Comparison of ENCODE assay signal across 8 cellular contexts in the genomic region with DNA sequence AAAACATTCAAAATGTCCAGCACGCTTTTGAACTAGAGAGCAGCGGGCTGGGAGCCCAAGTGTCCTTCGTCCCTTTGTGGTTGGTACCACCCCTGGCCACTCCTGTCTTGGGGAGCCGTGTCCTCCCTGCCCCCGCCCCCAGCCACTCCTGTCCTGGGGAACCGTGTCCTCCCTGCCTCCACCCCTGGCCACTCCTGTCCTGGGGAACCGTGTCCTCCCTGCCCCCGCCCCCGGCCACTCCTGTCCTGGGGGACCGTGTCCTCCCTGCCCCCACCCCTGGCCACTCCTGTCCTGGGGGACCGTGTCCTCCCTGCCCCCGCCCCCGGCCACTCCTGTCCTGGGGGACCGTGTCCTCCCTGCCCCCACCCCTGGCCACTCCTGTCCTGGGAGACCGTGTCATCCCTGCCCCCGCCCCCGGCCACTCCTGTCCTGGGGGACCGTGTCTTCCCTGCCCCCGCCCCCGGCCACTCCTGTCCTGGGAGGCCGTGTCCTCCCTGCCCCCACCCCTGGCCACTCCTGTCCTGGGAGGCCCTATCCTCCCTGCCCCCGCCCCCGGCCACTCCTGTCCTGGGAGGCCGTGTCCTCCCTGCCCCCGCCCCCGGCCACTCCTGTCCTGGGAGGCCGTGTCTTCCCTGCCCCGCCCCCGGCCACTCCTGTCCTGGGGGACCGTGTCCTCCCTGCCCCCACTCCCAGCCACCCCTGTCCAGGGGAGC. TPM values are rescaled to one million over a fixed set of nuclear protein-coding genes. Genes with fewer than 3 reads are reported as not detected.
DNase-seq lines count a peak whose midpoint lies in the region; ATAC-seq, FAIRE-seq and TF ChIP-seq lines count a peak whose summit lies in the region.
"Not testable (repeated sequence)": the region's sequence is repeated elsewhere in the genome, so short reads cannot be mapped to it uniquely, and the experiment has no call there.

No MANE protein-coding gene starts in this region.

- peak overlapping the region; percentile 37; the same call in 2 of the 3 replicates for H3K4me3 ChIP-seq in A549
- H3K4me3 ChIP-seq in fibroblast of pulmonary artery (replicated peaks; ENCODE audit: low read depth, low read length); right cardiac atrium (ENCODE audit: low read length); neural progenitor cell: not testable (repeated sequence)
- H3K4me3 ChIP-seq in right lobe of liver: peak overlapping the region in 1 of 3 donors; percentile 66

- H3K36me3 Mint-ChIP-seq in neural progenitor cell: not testable (repeated sequence)

- not testable (repeated sequence) for H3K4me3 Mint-ChIP-seq in neural progenitor cell

- intact Hi-C loops in right cardiac atrium (cut with DNase I): not testable (repeated sequence)
- intact Hi-C loops in right lobe of liver (cut with DNase I): loop anchor here in 1 of 2 donors (10.0 kb wide), 1 partner anchor 50 kb away; no protein-coding TSS in a partner anchor

- H3K79me2 ChIP-seq in neural progenitor cell (ENCODE audit: low read depth): not testable (repeated sequence)

- H3K36me3 ChIP-seq in right lobe of liver, neural progenitor cell: not testable (repeated sequence)

- not testable (repeated sequence) for H3K27ac Mint-ChIP-seq in neural progenitor cell

- H3K4me2 ChIP-seq in A549 (peak overlapping the region; percentile 93), neural progenitor cell (peak overlapping the region; percentile 22)

- TF ChIP-seq EP300 in A549 (IDR thresholded peaks at IDR 0.05): not testable (repeated sequence)

- not testable (repeated sequence) for H3F3A ChIP-seq in neural progenitor cell (ENCODE audit: low read depth)

- not testable (repeated sequence) for TF ChIP-seq CTCF in A549 (IDR thresholded peaks at IDR 0.05); RWPE1 (conservative IDR thresholded peaks at IDR 0.05; ENCODE audit: low read depth); fibroblast of pulmonary artery (IDR thresholded peaks at IDR 0.05; ENCODE audit: low read length, missing control alignments); right lobe of liver (IDR thresholded peaks at IDR 0.05); neural progenitor cell (IDR thresholded peaks at IDR 0.05)

- TF ChIP-seq RAD21 in A549 (conservative IDR thresholded peaks at IDR 0.05 in 1 of 2, IDR thresholded peaks at IDR 0.05 in 1 of 2): not testable (repeated sequence)

- not testable (repeated sequence) for H2AFZ ChIP-seq in neural progenitor cell (replicated peaks)

- H3K4me1 Mint-ChIP-seq in neural progenitor cell: peaks cover 21% of the 10 kb centered on the region

- not testable (repeated sequence) for H3K27me3 Mint-ChIP-seq in neural progenitor cell (ENCODE audit: insufficient read depth, low read depth)

- H3K9ac ChIP-seq in neural progenitor cell: not testable (repeated sequence)

- ATAC-seq in A549 (peak in 1 of 2 experiments; percentile 75; a peak in 2 of 6 replicates), right cardiac atrium (peak in 1 of 2 donors; percentile 7), right lobe of liver (peak in 3 of 4 donors; percentile 1 to 45 (median 1))

- POLR2A ChIA-PET in A549 (lab: Yijun Ruan, JAX); RWPE1 (lab: Yijun Ruan, JAX; ENCODE audit: low non-redundant PET): not testable (repeated sequence)

- not testable (repeated sequence) for H3K9me3 ChIP-seq in A549; right cardiac atrium (ENCODE audit: control insufficient read depth, low read length); right lobe of liver; neural progenitor cell (ENCODE audit: low read depth)

- 71% methylated on average over 4 of the region's 30 CpGs for WGBS in A549 (ENCODE audit: missing lambda C conversion rate)
- 36% methylated on average over 27 of the region's 30 CpGs for WGBS in right cardiac atrium
- 26% methylated on average over 16 of the region's 30 CpGs for WGBS in right lobe of liver (ENCODE audit: insufficient coverage, low coverage, low lambda C conversion rate, missing lambda C conversion rate)

- H3K4me1 ChIP-seq in A549: peaks cover 23% of the 10 kb centered on the region
- H3K4me1 ChIP-seq in right cardiac atrium (ENCODE audit: control insufficient read depth, insufficient read depth, low read length): not testable (repeated sequence)
- peaks cover 0 to 26% (median 2%) of the 10 kb centered on the region in 4 donors for H3K4me1 ChIP-seq in right lobe of liver
- H3K4me1 ChIP-seq in neural progenitor cell: peaks cover 16% of the 10 kb centered on the region

- CTCF ChIA-PET in A549 (lab: Yijun Ruan, JAX); RWPE1 (lab: Yijun Ruan, JAX): not testable (repeated sequence)

- TF ChIP-seq POLR2A in A549 (IDR thresholded peaks at IDR 0.05; ENCODE audit: low read length); right lobe of liver (IDR thresholded peaks at IDR 0.05): not testable (repeated sequence)

- peak overlapping the region; percentile 77 to 84 for H3K27ac ChIP-seq in A549
- peak overlapping the region; percentile 59; the same call in 1 of the 2 replicates for H3K27ac ChIP-seq in RWPE1
- H3K27ac ChIP-seq in right cardiac atrium (ENCODE audit: low read length); neural progenitor cell: not testable (repeated sequence)
- H3K27ac ChIP-seq in right lobe of liver: peak overlapping the region in 1 of 3 donors; percentile 21

- not testable (repeated sequence) for H3K27me3 ChIP-seq in right cardiac atrium (ENCODE audit: control insufficient read depth, insufficient read depth); right lobe of liver; neural progenitor cell

- not testable (repeated sequence) for H4K20me1 ChIP-seq in neural progenitor cell (ENCODE audit: low read depth)

- DNase-seq in A549 (ENCODE audit: low read depth in 1 of 2, low spot score in 1 of 2) (peak in 1 of 2 experiments; percentile 43), GM04504 (ENCODE audit: low read depth) (peak; percentile 96), fibroblast of pulmonary artery (ENCODE audit: low read depth) (peak; percentile 39), right cardiac atrium (peak; percentile 65 to 76 (median 73)), right lobe of liver (peak; percentile 82 to 92 (median 89)), neural progenitor cell (ENCODE audit: low spot score) (peak; percentile 77), stromal cell of bone marrow (ENCODE audit: low read depth) (peak; percentile 70)
- not testable (repeated sequence) for DNase-seq in RWPE1 (ENCODE audit: low spot score)

- FAIRE-seq in A549 (lab: Jason Lieb, UNC): not testable (repeated sequence)

- H3K9me3 Mint-ChIP-seq in neural progenitor cell: not testable (repeated sequence)

RNA-seq across cellular contexts. Expression of gene GRAMD4, which starts 14.9 kb away (rescaled TPM):
- polyA plus RNA-seq in A549 (2011; rRNA removed) (13.1 and 13.2 TPM in 2 replicates), A549 (2017; fragmentation: RNase III; extraction: RNeasy Plus Mini Kit Qiagen cat#74134 plus additional on column Dnase treatment) (6.0 to 8.1 TPM (median 7.7 TPM) in 3 replicates), right cardiac atrium (31.6 TPM)
- polyA plus RNA-seq in A549 (2012; cell fraction: cytosol; rRNA removed): 9.7 and 14.9 TPM in 2 replicates
- polyA plus RNA-seq in A549 (2012; cell fraction: nucleus; rRNA removed): 15.6 and 18.2 TPM in 2 replicates
- 27.3 and 40.6 TPM in 2 replicates for polyA minus RNA-seq in A549 (2011; rRNA and poly(A)+ RNA removed)
- total RNA-seq in right cardiac atrium (100 to 1,000 TPM in 1 of 4 donors, 10 to 100 TPM in 3; 74.3 to 106 (median 88.5) TPM), right lobe of liver (10 to 100 TPM; 29.7 to 72.0 (median 34.8) TPM), neural progenitor cell (ENCODE audit: low replicate concordance) (30.2 and 32.2 TPM in 2 replicates)
